1 cellular context compared by ENCODE assay signal in the genomic region with DNA sequence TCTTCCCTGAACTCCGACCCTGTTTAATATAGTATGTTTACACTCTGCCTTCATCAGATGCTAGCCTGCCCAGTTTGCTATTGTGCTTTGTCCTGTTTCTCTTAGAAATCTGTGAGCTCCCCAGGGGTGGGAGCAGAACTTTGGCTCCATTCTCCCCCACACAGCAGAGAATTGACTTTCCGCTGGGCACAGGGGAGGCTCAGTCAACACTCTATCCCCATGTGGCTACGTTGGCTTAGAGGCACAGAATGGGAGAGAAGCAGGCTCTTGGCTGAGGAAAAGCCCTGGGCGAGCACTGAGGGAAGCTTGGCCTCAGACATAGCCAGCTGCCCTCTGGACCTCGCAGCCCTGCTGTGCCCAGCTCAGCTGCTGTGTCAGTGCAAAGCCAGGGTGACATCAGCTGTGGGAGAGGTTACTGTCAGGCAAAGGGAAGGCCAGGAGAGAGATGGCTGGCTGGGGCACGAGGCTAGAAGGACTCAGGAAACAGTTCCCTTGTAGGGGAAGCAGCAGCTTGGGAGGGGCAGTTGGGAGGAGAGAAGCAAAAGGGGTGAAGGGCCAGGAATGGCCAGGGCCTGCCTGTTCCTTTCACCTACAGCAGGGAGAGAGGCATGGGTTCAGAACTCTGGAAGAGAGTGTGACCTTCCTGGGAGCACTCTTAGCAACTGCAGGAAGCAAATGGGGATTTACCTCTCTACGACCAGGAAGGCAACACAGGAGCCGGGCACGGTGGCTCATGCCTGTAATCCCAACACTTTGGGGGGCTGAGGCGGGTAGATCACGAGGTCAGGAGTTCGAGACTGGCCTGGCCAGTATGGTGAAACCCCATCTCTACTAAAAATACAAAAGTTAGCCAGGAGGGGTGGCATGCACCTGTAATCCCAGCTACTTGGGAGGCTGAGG.
TF ChIP-seq lines count a peak whose summit lies in the region.

No MANE protein-coding gene starts in this region.

TF ChIP-seq in HepG2, 621 proteins besides CTCF, POLR2A, EP300 and RAD21 (continued from another document and continues in another):
- no peak for TF ChIP-seq RERE (CRISPR knock-in tag; IDR thresholded peaks at IDR 0.05; ENCODE audit: low read depth)
- peak; percentile 67 for TF ChIP-seq ZMYM4 (CRISPR knock-in tag; IDR thresholded peaks at IDR 0.05)
- TF ChIP-seq ZNF563 (CRISPR knock-in tag; IDR thresholded peaks at IDR 0.05): no peak
- TF ChIP-seq, protein P1, sequence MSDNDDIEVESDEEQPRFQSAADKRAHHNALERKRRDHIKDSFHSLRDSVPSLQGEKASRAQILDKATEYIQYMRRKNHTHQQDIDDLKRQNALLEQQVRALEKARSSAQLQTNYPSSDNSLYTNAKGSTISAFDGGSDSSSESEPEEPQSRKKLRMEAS (IDR thresholded peaks at IDR 0.05): peak; percentile 78
- 0 out of 2 replicates have a peak, but pooled peaks have one; percentile 34 for TF ChIP-seq AHDC1 (CRISPR knock-in tag; IDR thresholded peaks at IDR 0.05; ENCODE audit: borderline replicate concordance)
- peak; percentile 44; the same call in 1 of the 2 replicates for TF ChIP-seq ATF3 (CRISPR knock-in tag; IDR thresholded peaks at IDR 0.05)
- TF ChIP-seq GABPB1 (CRISPR knock-in tag; IDR thresholded peaks at IDR 0.05): no peak; the same call in 1 of the 2 replicates
- TF ChIP-seq IKZF4 (CRISPR knock-in tag; IDR thresholded peaks at IDR 0.05; ENCODE audit: borderline replicate concordance, low read depth, not compliant biosample characterization): no peak
- 0 out of 2 replicates have a peak, but pooled peaks have one; percentile 23 for TF ChIP-seq HIVEP1 (CRISPR knock-in tag; IDR thresholded peaks at IDR 0.05)
- no peak for TF ChIP-seq KDM3A (CRISPR knock-in tag; IDR thresholded peaks at IDR 0.05; ENCODE audit: low read depth)
- TF ChIP-seq, protein P2, sequence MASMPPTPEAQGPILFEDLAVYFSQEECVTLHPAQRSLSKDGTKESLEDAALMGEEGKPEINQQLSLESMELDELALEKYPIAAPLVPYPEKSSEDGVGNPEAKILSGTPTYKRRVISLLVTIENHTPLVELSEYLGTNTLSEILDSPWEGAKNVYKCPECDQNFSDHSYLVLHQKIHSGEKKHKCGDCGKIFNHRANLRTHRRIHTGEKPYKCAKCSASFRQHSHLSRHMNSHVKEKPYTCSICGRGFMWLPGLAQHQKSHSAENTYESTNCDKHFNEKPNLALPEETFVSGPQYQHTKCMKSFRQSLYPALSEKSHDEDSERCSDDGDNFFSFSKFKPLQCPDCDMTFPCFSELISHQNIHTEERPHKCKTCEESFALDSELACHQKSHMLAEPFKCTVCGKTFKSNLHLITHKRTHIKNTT (CRISPR knock-in tag; IDR thresholded peaks at IDR 0.05): no peak
- TF ChIP-seq CSRNP1 (CRISPR knock-in tag; IDR thresholded peaks at IDR 0.05): 0 out of 2 replicates have a peak, but pooled peaks have one; percentile 66
- TF ChIP-seq ELF3 (CRISPR knock-in tag; IDR thresholded peaks at IDR 0.05): peak; percentile 66
- no peak for TF ChIP-seq ZNF30 (CRISPR knock-in tag; IDR thresholded peaks at IDR 0.05)
- TF ChIP-seq ZNF431 (CRISPR knock-in tag; IDR thresholded peaks at IDR 0.05; ENCODE audit: borderline replicate concordance, low read depth): 0 out of 2 replicates have a peak, but pooled peaks have one; percentile 26
- TF ChIP-seq, protein P3, sequence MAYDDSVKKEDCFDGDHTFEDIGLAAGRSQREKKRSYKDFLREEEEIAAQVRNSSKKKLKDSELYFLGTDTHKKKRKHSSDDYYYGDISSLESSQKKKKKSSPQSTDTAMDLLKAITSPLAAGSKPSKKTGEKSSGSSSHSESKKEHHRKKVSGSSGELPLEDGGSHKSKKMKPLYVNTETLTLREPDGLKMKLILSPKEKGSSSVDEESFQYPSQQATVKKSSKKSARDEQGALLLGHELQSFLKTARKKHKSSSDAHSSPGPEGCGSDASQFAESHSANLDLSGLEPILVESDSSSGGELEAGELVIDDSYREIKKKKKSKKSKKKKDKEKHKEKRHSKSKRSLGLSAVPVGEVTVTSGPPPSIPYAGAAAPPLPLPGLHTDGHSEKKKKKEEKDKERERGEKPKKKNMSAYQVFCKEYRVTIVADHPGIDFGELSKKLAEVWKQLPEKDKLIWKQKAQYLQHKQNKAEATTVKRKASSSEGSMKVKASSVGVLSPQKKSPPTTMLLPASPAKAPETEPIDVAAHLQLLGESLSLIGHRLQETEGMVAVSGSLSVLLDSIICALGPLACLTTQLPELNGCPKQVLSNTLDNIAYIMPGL (CRISPR knock-in tag; IDR thresholded peaks at IDR 0.05; ENCODE audit: borderline replicate concordance in 1 of 2, low read depth in 1 of 2): peak; percentile 61 to 67; a peak in 3 of 4 replicates
- no peak for TF ChIP-seq TIGD3 (CRISPR knock-in tag; IDR thresholded peaks at IDR 0.05; ENCODE audit: borderline replicate concordance)
- TF ChIP-seq ARID2 (CRISPR knock-in tag; IDR thresholded peaks at IDR 0.05; ENCODE audit: borderline replicate concordance): no peak
- TF ChIP-seq TEF (CRISPR knock-in tag; IDR thresholded peaks at IDR 0.05): no peak
- TF ChIP-seq SAFB2 (CRISPR knock-in tag; IDR thresholded peaks at IDR 0.05; ENCODE audit: borderline replicate concordance, low read depth): 0 out of 2 replicates have a peak, but pooled peaks have one; percentile 50
- TF ChIP-seq TCF12 (IDR thresholded peaks at IDR 0.05): no peak
- peak; percentile 6; the same call in 1 of the 2 replicates for TF ChIP-seq TCF12 (CRISPR knock-in tag; IDR thresholded peaks at IDR 0.05)
- no peak for TF ChIP-seq ZNF546 (CRISPR knock-in tag; conservative IDR thresholded peaks at IDR 0.05)
- TF ChIP-seq ZC3H4 (CRISPR knock-in tag; IDR thresholded peaks at IDR 0.05; ENCODE audit: borderline replicate concordance): peak; percentile 47; the same call in 1 of the 2 replicates
- TF ChIP-seq ZNF616 (CRISPR knock-in tag; IDR thresholded peaks at IDR 0.05; ENCODE audit: low read depth): 0 out of 2 replicates have a peak, but pooled peaks have one; percentile 49
- no peak for TF ChIP-seq JUND (CRISPR knock-in tag; IDR thresholded peaks at IDR 0.05)
- 0 out of 2 replicates have a peak, but pooled peaks have one; percentile 41 for TF ChIP-seq ZNF766 (CRISPR knock-in tag; IDR thresholded peaks at IDR 0.05; ENCODE audit: borderline replicate concordance)
- peak; percentile 13; the same call in 1 of the 2 replicates for TF ChIP-seq ZNF354B (CRISPR knock-in tag; IDR thresholded peaks at IDR 0.05)
- TF ChIP-seq SNAPC5 (CRISPR knock-in tag; IDR thresholded peaks at IDR 0.05; ENCODE audit: borderline replicate concordance): no peak
- no peak for TF ChIP-seq MZF1 (CRISPR knock-in tag; IDR thresholded peaks at IDR 0.05; ENCODE audit: borderline replicate concordance)
- peak; percentile 89; the same call in 1 of the 2 replicates for TF ChIP-seq SNAPC2 (CRISPR knock-in tag; IDR thresholded peaks at IDR 0.05)
- TF ChIP-seq KMT2A (CRISPR knock-in tag; IDR thresholded peaks at IDR 0.05): no peak
- peak; percentile 60; the same call in 1 of the 2 replicates for TF ChIP-seq REPIN1 (CRISPR knock-in tag; IDR thresholded peaks at IDR 0.05; ENCODE audit: borderline replicate concordance, low read depth)
- TF ChIP-seq ZNF615 (CRISPR knock-in tag; IDR thresholded peaks at IDR 0.05; ENCODE audit: borderline replicate concordance): no peak; the same call in 1 of the 2 replicates
- peak; percentile 64 for TF ChIP-seq HNF4A (CRISPR knock-in tag; IDR thresholded peaks at IDR 0.05)
